ENCODE assay signal across 8 cellular contexts in genomic region chr16:20899503-20900298, GRCh38. TPM values are rescaled to one million over a fixed set of nuclear protein-coding genes. Genes with fewer than 3 reads are reported as not detected.
DNase-seq lines count a peak whose midpoint lies in the region; ATAC-seq and TF ChIP-seq lines count a peak whose summit lies in the region.

No MANE protein-coding gene starts in this region.

- H3K27ac ChIP-seq in VCaP (peak overlapping the region; percentile 87), trophoblast cell (ENCODE audit: low read depth, low read length) (no peak overlapping the region)

- intact Hi-C loops in Right ventricle myocardium superior (cut with DNase I) (loop anchor here (5.0 kb wide), 1 partner anchor 47 kb away; no protein-coding TSS in a partner anchor), left ventricle myocardium superior (cut with micrococcal nuclease) (loop anchor here (10.0 kb wide), 1 partner anchor 45 kb away; no protein-coding TSS in a partner anchor)

- peak overlapping the region; percentile 83 for H3K9ac ChIP-seq in trophoblast cell (ENCODE audit: low read length)

- H4K12ac ChIP-seq in trophoblast cell (ENCODE audit: low read depth, low read length) = no peak overlapping the region

- peak overlapping the region; percentile 88 for H3K4me2 ChIP-seq in trophoblast cell (ENCODE audit: low read length)

- peaks cover 12% of the 10 kb centered on the region for H3K79me2 ChIP-seq in trophoblast cell (ENCODE audit: control insufficient read depth, insufficient read depth, low read length, poor library complexity)

- H3K27me3 ChIP-seq in trophoblast cell (ENCODE audit: insufficient read depth, low read length) = no peaks in the 10 kb centered on the region

- peak overlapping the region; percentile 52 for H2BK5ac ChIP-seq in trophoblast cell (ENCODE audit: low read depth, low read length, poor library complexity)

- H4K8ac ChIP-seq in trophoblast cell (ENCODE audit: low read depth, low read length) = peak overlapping the region; percentile 77

- H3K4me1 ChIP-seq in trophoblast cell (ENCODE audit: control insufficient read depth in 1 of 2, insufficient read depth in 2 of 2, low read length in 2 of 2) = peaks cover 3 to 6% of the 10 kb centered on the region in 2 experiments

- no peak overlapping the region for H2BK120ac ChIP-seq in trophoblast cell (ENCODE audit: insufficient read depth, low read length, poor library complexity)

- ATAC-seq in Right ventricle myocardium superior (ENCODE audit: poor library complexity) = no peak
- no peak for ATAC-seq in left ventricle myocardium superior
- no peak for ATAC-seq in GM18858 (IDR thresholded peaks at IDR 0.05; ENCODE audit: unreplicated experiment)

- no peak overlapping the region for H3K23ac ChIP-seq in trophoblast cell (ENCODE audit: low read length)

- H2AK5ac ChIP-seq in trophoblast cell (ENCODE audit: low read length) = peak overlapping the region; percentile 84

- peak overlapping the region; percentile 87 for H3K4me3 ChIP-seq in trophoblast cell (ENCODE audit: low read depth, low read length)

- H3K4ac ChIP-seq in trophoblast cell (ENCODE audit: low read depth, low read length) = peak overlapping the region; percentile 75

- TF ChIP-seq CTCF in VCaP (conservative IDR thresholded peaks at IDR 0.05) = no peak

- WGBS in trophoblast cell (ENCODE audit: extremely low coverage, insufficient coverage, insufficient read length) = no CpG with 5 or more reads among the region's 23 CpGs

- DNase-seq in Right ventricle myocardium superior = peak; percentile 51
- DNase-seq in left ventricle myocardium superior = no peak
- peak; percentile 35 for DNase-seq in fibroblast of peridontal ligament (ENCODE audit: extremely low read depth)
- DNase-seq in trophoblast cell = peak in 1 of 2 donors; percentile 19
- no peak for DNase-seq in germinal center (ENCODE audit: low spot score)
- DNase-seq in stimulated activated CD4-positive, alpha-beta T cell treated with anti-CD3 and anti-CD28 coated beads, Interleukin-12 subunit alpha, Interleukin-12 subunit beta, amount 100 ng/mL, for 4 hours = no peak

- peak overlapping the region; percentile 55 for H2BK12ac ChIP-seq in trophoblast cell (ENCODE audit: low read length)

- peak overlapping the region; percentile 58 for H3K18ac ChIP-seq in trophoblast cell (ENCODE audit: low read length)

- no peaks in the 10 kb centered on the region for H3K9me3 ChIP-seq in trophoblast cell (ENCODE audit: insufficient read depth, low read depth, low read length)

- peak overlapping the region; percentile 36 for H4K91ac ChIP-seq in trophoblast cell (ENCODE audit: low read depth, low read length)

- peaks cover 0 to 7% of the 10 kb centered on the region in 2 experiments for H3K36me3 ChIP-seq in trophoblast cell (ENCODE audit: control insufficient read depth in 1 of 2, insufficient read depth in 2 of 2, low read length in 2 of 2)

- H3K79me1 ChIP-seq in trophoblast cell (ENCODE audit: low read length) = peaks cover 19% of the 10 kb centered on the region

- H3K14ac ChIP-seq in trophoblast cell (ENCODE audit: low read length) = peak overlapping the region; percentile 82

- H2AFZ ChIP-seq in trophoblast cell (ENCODE audit: insufficient read depth, low read length, poor library complexity) = peak overlapping the region; percentile 38

RNA-seq across cellular contexts. Expression of gene DCUN1D3, which starts 0.5 kb away (rescaled TPM):
- total RNA-seq in Right ventricle myocardium superior = 14.6 TPM
- 16.5 TPM for total RNA-seq in left ventricle myocardium superior
- 7.3 and 7.9 TPM in 2 replicates for polyA plus RNA-seq in trophoblast cell (2013)

RNA-seq across cellular contexts. Expression of gene LYRM1, which starts 0.9 kb away (rescaled TPM):
- total RNA-seq in Right ventricle myocardium superior = 49.8 TPM
- total RNA-seq in left ventricle myocardium superior = 71.5 TPM
- polyA plus RNA-seq in trophoblast cell (2013) = 14.8 and 16.5 TPM in 2 replicates

Comparison
In these comparisons a context has a peak if more than half of its experiments do, and no peak if none do; other contexts are left out.
1. DNase-seq: peak in Right ventricle myocardium superior (single experiment) and fibroblast of peridontal ligament (single experiment); none in left ventricle myocardium superior (single experiment), germinal center (single experiment) and stimulated activated CD4-positive, alpha-beta T cell treated with anti-CD3 and anti-CD28 coated beads, Interleukin-12 subunit alpha, Interleukin-12 subunit beta, amount 100 ng/mL, for 4 hours (single experiment).